ENCODE assay signal across 14 cellular contexts in genomic region chr17:75695141-75695829, GRCh38. TPM values are rescaled to one million over a fixed set of nuclear protein-coding genes. Genes with fewer than 3 reads are reported as not detected.
DNase-seq lines count a peak whose midpoint lies in the region; ATAC-seq, FAIRE-seq and TF ChIP-seq lines count a peak whose summit lies in the region.
"Had no signal": no experiment of that assay in that cellular context is flagged by ENCODE, and none has a peak within 500 bp of the region (broad histone marks: within the 10 kb centered on the region; RNA-seq: fewer than 3 reads in every experiment).

No MANE protein-coding gene starts in this region.

- WGBS in mesodermal cell (ENCODE audit: insufficient coverage in 2 of 2), 2 experiments: 94 to 98% methylated on average over 5 to 7 of the region's 7 CpGs
- whole genome bisulfite sequencing in tibial nerve, 2 donors: 40 to 48% methylated on average over 7 of the region's 7 CpGs

- no peak overlapping the region for H3K4me3 Mint-ChIP-seq in activated naive CD8-positive, alpha-beta T cell treated with anti-CD3 and anti-CD28 coated beads for 36 hours
- H3K4me3 Mint-ChIP-seq in activated naive CD8-positive, alpha-beta T cell treated with anti-CD3 and anti-CD28 coated beads, Interleukin-2, amount 50 U/mL, for 24 hours: no peak overlapping the region

- no peak for ATAC-seq in activated naive CD8-positive, alpha-beta T cell treated with anti-CD3 and anti-CD28 coated beads, Interleukin-2, amount 50 U/mL, for 24 hours
- no peak for ATAC-seq in GM18873 (IDR thresholded peaks at IDR 0.05; ENCODE audit: low FRiP score, unreplicated experiment)

- no peaks in the 10 kb centered on the region for H3K9me3 ChIP-seq in mesodermal cell (ENCODE audit: control insufficient read depth, low read length)
- H3K9me3 ChIP-seq in tibial nerve: no peaks in the 10 kb centered on the region

- H3K27me3 Mint-ChIP-seq in activated naive CD8-positive, alpha-beta T cell treated with anti-CD3 and anti-CD28 coated beads for 36 hours: no peaks in the 10 kb centered on the region
- H3K27me3 Mint-ChIP-seq in activated naive CD8-positive, alpha-beta T cell treated with anti-CD3 and anti-CD28 coated beads, Interleukin-2, amount 50 U/mL, for 24 hours: no peaks in the 10 kb centered on the region

- TF ChIP-seq POLR2A in tibial nerve (IDR thresholded peaks at IDR 0.05): no peak

- DNase-seq in activated naive CD8-positive, alpha-beta T cell treated with anti-CD3 and anti-CD28 coated beads for 36 hours: no peak
- DNase-seq in activated naive CD8-positive, alpha-beta T cell treated with anti-CD3 and anti-CD28 coated beads, Interleukin-2, amount 50 U/mL, for 24 hours: no peak
- DNase-seq in bronchial epithelial cell (ENCODE audit: low read depth): peak; percentile 91
- DNase-seq in tibial nerve (ENCODE audit: low spot score in 2 of 2): no peak
- no peak for DNase-seq in stimulated activated CD4-positive, alpha-beta T cell treated with anti-CD3 and anti-CD28 coated beads, Interleukin-4, amount 100 ng/mL, for 1 hour
- DNase-seq in DMS 273 treated with DMSO at 0.1 percent for 48 hours (lab: John Stamatoyannopoulos, UW): no peak
- DNase-seq: activated gamma-delta T cell, NCI-H1417 had no signal

- no peak overlapping the region for H3K4me3 ChIP-seq in bronchial epithelial cell (ENCODE audit: low read depth, low read length)
- no peak overlapping the region for H3K4me3 ChIP-seq in mesodermal cell (ENCODE audit: extremely low read depth, insufficient read depth, low read length, poor library complexity, severe bottlenecking)
- H3K4me3 ChIP-seq in tibial nerve: no peak overlapping the region
- H3K4me3 ChIP-seq: lung had no signal

- peak; percentile 87 for FAIRE-seq in bronchial epithelial cell (lab: Jason Lieb, UNC)
- FAIRE-seq: A204.1 had no signal

- TF ChIP-seq CTCF in bronchial epithelial cell (IDR thresholded peaks at IDR 0.05; ENCODE audit: insufficient read depth, low read length, severe bottlenecking) (no peak), tibial nerve (IDR thresholded peaks at IDR 0.05) (no peak)

- peaks cover 11% of the 10 kb centered on the region for H3K36me3 Mint-ChIP-seq in activated naive CD8-positive, alpha-beta T cell treated with anti-CD3 and anti-CD28 coated beads for 36 hours
- peaks cover 23% of the 10 kb centered on the region for H3K36me3 Mint-ChIP-seq in activated naive CD8-positive, alpha-beta T cell treated with anti-CD3 and anti-CD28 coated beads, Interleukin-2, amount 50 U/mL, for 24 hours (ENCODE audit: low read depth)

- H3K4me1 ChIP-seq in mesodermal cell (ENCODE audit: control insufficient read depth, insufficient read depth, low read length, poor library complexity, severe bottlenecking) (peaks cover 74% of the 10 kb centered on the region), tibial nerve (peaks cover 3 to 100% (median 89%) of the 10 kb centered on the region in 4 donors)

- H3K4me1 Mint-ChIP-seq in activated naive CD8-positive, alpha-beta T cell treated with anti-CD3 and anti-CD28 coated beads for 36 hours: peaks cover 26% of the 10 kb centered on the region
- H3K4me1 Mint-ChIP-seq in activated naive CD8-positive, alpha-beta T cell treated with anti-CD3 and anti-CD28 coated beads, Interleukin-2, amount 50 U/mL, for 24 hours: peaks cover 22% of the 10 kb centered on the region

- H3K27me3 ChIP-seq in bronchial epithelial cell (ENCODE audit: control insufficient read depth, insufficient read depth, low read length): no peaks in the 10 kb centered on the region
- no peaks in the 10 kb centered on the region for H3K27me3 ChIP-seq in tibial nerve

- TF ChIP-seq EP300 in tibial nerve (IDR thresholded peaks at IDR 0.05): no peak

- peak overlapping the region; percentile 22 for H3K27ac Mint-ChIP-seq in activated naive CD8-positive, alpha-beta T cell treated with anti-CD3 and anti-CD28 coated beads for 36 hours
- H3K27ac Mint-ChIP-seq in activated naive CD8-positive, alpha-beta T cell treated with anti-CD3 and anti-CD28 coated beads, Interleukin-2, amount 50 U/mL, for 24 hours: no peak overlapping the region

- no peaks in the 10 kb centered on the region for H3K9me3 Mint-ChIP-seq in activated naive CD8-positive, alpha-beta T cell treated with anti-CD3 and anti-CD28 coated beads for 36 hours
- no peaks in the 10 kb centered on the region for H3K9me3 Mint-ChIP-seq in activated naive CD8-positive, alpha-beta T cell treated with anti-CD3 and anti-CD28 coated beads, Interleukin-2, amount 50 U/mL, for 24 hours

- peak overlapping the region; percentile 57 for H3K27ac ChIP-seq in mesodermal cell (ENCODE audit: low read depth, low read length, severe bottlenecking)
- H3K27ac ChIP-seq in tibial nerve: peak overlapping the region; percentile 85 to 98 (median 94)
- H3K27ac ChIP-seq: HL-60 had no signal

- H3K36me3 ChIP-seq in bronchial epithelial cell (ENCODE audit: control insufficient read depth, insufficient read depth, low read length): peaks cover 8% of the 10 kb centered on the region
- peaks cover 95% of the 10 kb centered on the region for H3K36me3 ChIP-seq in mesodermal cell (ENCODE audit: control insufficient read depth, insufficient read depth, low read length)
- peaks cover 0 to 13% (median 0%) of the 10 kb centered on the region in 3 donors for H3K36me3 ChIP-seq in tibial nerve

RNA-seq across cellular contexts. Expression of gene ITGB4, which starts 26.0 kb away (rescaled TPM):
- total RNA-seq in activated naive CD8-positive, alpha-beta T cell treated with anti-CD3 and anti-CD28 coated beads for 36 hours: 1 to 10 TPM in 1 of 2 experiments, under 1 TPM in 1; 0.64 to 1.4 TPM
- total RNA-seq in bronchial epithelial cell (297 and 565 TPM in 2 replicates), tibial nerve (100 to 1,000 TPM; 211 to 335 (median 233) TPM)
- polyA plus RNA-seq in mesodermal cell (2013, experiment 1 of 2): 1.8 TPM
- polyA plus RNA-seq in mesodermal cell (2013, experiment 2 of 2): 1.4 TPM
- total RNA-seq: G401 had no signal

RNA-seq across cellular contexts. Expression of gene SAP30BP, which starts 28.1 kb away (rescaled TPM):
- 100 to 1,000 TPM in 1 of 2 experiments, 10 to 100 TPM in 1; 93.4 to 101 TPM for total RNA-seq in activated naive CD8-positive, alpha-beta T cell treated with anti-CD3 and anti-CD28 coated beads for 36 hours
- total RNA-seq in bronchial epithelial cell (58.4 and 65.0 TPM in 2 replicates), tibial nerve (100 to 1,000 TPM in 2 of 4 donors, 10 to 100 TPM in 2; 63.9 to 119 (median 95.3) TPM)
- 95.8 TPM for polyA plus RNA-seq in mesodermal cell (2013, experiment 1 of 2)
- polyA plus RNA-seq in mesodermal cell (2013, experiment 2 of 2): 91.9 TPM

RNA-seq across cellular contexts. Expression of gene RECQL5, which starts 28.3 kb away (rescaled TPM):
- total RNA-seq in activated naive CD8-positive, alpha-beta T cell treated with anti-CD3 and anti-CD28 coated beads for 36 hours: 10 to 100 TPM; 31.4 to 32.6 TPM
- 11.6 and 28.9 TPM in 2 replicates for total RNA-seq in bronchial epithelial cell
- 31.4 TPM for polyA plus RNA-seq in mesodermal cell (2013, experiment 1 of 2)
- polyA plus RNA-seq in mesodermal cell (2013, experiment 2 of 2): 27.7 TPM
- 10 to 100 TPM; 23.2 to 51.9 (median 34.7) TPM for total RNA-seq in tibial nerve

Comparison
In these comparisons a context has a peak if more than half of its experiments do, and no peak if none do; other contexts are left out.
1. RNA of gene ITGB4, which starts 26.0 kb away (total RNA-seq): 297 to 565 TPM in bronchial epithelial cell and 211 to 335 TPM in tibial nerve; 0.64 to 1.4 TPM in activated naive CD8-positive, alpha-beta T cell treated with anti-CD3 and anti-CD28 coated beads for 36 hours; every median in the first group is over 10 times any median in the second.